19 cellular contexts compared by ENCODE assay signal in genomic region chr21:42942244-42942643, GRCh38. TPM values are rescaled to one million over a fixed set of nuclear protein-coding genes. Genes with fewer than 3 reads are reported as not detected.
"Had no signal": no experiment of that assay in that cellular context is flagged by ENCODE, and none has a peak within 500 bp of the region (broad histone marks: within the 10 kb centered on the region; RNA-seq: fewer than 3 reads in every experiment).

No MANE protein-coding gene starts in this region.

- H3K36me3 ChIP-seq: cardiac muscle cell, esophagus muscularis mucosa had no signal

- H3K27ac Mint-ChIP-seq: activated naive CD4-positive, alpha-beta T cell treated with anti-CD3 and anti-CD28 coated beads for 36 hours; activated T-helper 2 cell treated with anti-CD3 and anti-CD28 coated beads, Interferon-gamma antibody, Interleukin-2, Interleukin-4, amounts not matched to agents 10 μg/mL and 5 μg/mL and 100 μg/mL, durations not matched to agents 14 hours and 24 hours and 36 hours; nephron; stimulated activated naive CD8-positive, alpha-beta T cell treated with anti-CD3 and anti-CD28 coated beads, Interleukin-15, amount 100 ng/mL, for 72 hours; T-cell had no signal

- H3K27me3 ChIP-seq: cardiac muscle cell, esophagus muscularis mucosa had no signal

- DNase-seq: activated CD4-positive, alpha-beta T cell treated with anti-CD3 and anti-CD28 coated beads for 1 hour; activated CD4-positive, alpha-beta T cell treated with anti-CD3 and anti-CD28 coated beads, Interleukin-2, amount 50 U/mL, for 4 hours; activated naive CD4-positive, alpha-beta T cell treated with anti-CD3 and anti-CD28 coated beads for 36 hours; hippocampal formation; left ventricle myocardium superior; nucleus accumbens; small intestine; stimulated activated naive CD8-positive, alpha-beta T cell treated with anti-CD3 and anti-CD28 coated beads, Interleukin-15, amount 100 ng/mL, for 72 hours; T-cell; T-helper 9 cell had no signal

- H3K4me3 Mint-ChIP-seq: activated naive CD4-positive, alpha-beta T cell treated with anti-CD3 and anti-CD28 coated beads for 36 hours; nephron; stimulated activated naive CD8-positive, alpha-beta T cell treated with anti-CD3 and anti-CD28 coated beads, Interleukin-15, amount 100 ng/mL, for 72 hours; T-cell had no signal

- H3K9me3 Mint-ChIP-seq: activated naive CD4-positive, alpha-beta T cell treated with anti-CD3 and anti-CD28 coated beads for 36 hours; activated T-helper 2 cell treated with anti-CD3 and anti-CD28 coated beads, Interferon-gamma antibody, Interleukin-2, Interleukin-4, amounts not matched to agents 10 μg/mL and 5 μg/mL and 100 μg/mL, durations not matched to agents 14 hours and 24 hours and 36 hours; nephron; stimulated activated naive CD8-positive, alpha-beta T cell treated with anti-CD3 and anti-CD28 coated beads, Interleukin-15, amount 100 ng/mL, for 72 hours; T-cell had no signal

- H3K27ac ChIP-seq: cardiac muscle cell, esophagus muscularis mucosa had no signal

- H3K36me3 Mint-ChIP-seq: T-cell had no signal

- H3K4me3 ChIP-seq: cardiac muscle cell, esophagus muscularis mucosa had no signal

- H3K27me3 Mint-ChIP-seq: stimulated activated naive CD8-positive, alpha-beta T cell treated with anti-CD3 and anti-CD28 coated beads, Interleukin-15, amount 100 ng/mL, for 72 hours; T-cell had no signal

- H3K9me3 ChIP-seq: esophagus muscularis mucosa had no signal

- H3K4me1 Mint-ChIP-seq: stimulated activated naive CD8-positive, alpha-beta T cell treated with anti-CD3 and anti-CD28 coated beads, Interleukin-15, amount 100 ng/mL, for 72 hours; T-cell had no signal

- ATAC-seq: left ventricle myocardium superior; stimulated activated naive CD8-positive, alpha-beta T cell treated with anti-CD3 and anti-CD28 coated beads, Interleukin-15, amount 100 ng/mL, for 72 hours; T-cell had no signal

RNA-seq across cellular contexts. Expression of gene ERVH48-1, which starts 16.8 kb away (rescaled TPM):
- total RNA-seq: dermis microvascular lymphatic vessel endothelial cell, esophagus muscularis mucosa, fibroblast of villous mesenchyme, kidney epithelial cell, left ventricle myocardium superior, temporal lobe, ureter had no signal
- polyA plus RNA-seq: small intestine had no signal
